Comparison of ENCODE assay signal across 26 cellular contexts in the genomic region with DNA sequence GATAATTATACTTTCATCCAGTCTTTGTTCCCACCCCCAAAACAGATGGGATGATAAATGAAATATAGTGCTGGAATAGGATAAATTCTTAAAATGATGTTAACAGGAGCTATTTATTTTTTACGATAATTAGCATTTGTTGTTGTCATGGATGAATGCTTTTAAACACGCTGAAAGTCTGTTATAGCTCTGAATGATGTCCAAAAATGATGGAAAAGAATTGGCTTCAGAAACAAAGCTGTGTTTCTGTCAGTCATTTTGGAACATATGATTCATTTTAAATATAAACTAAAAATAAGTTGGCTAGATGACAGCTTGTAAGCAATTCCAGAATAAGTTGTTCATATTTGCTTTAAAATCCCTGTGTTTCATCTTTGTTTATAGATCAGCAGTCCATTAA.
"Had no signal": no experiment of that assay in that cellular context is flagged by ENCODE, and none has a peak within 500 bp of the region (broad histone marks: within the 10 kb centered on the region; RNA-seq: fewer than 3 reads in every experiment).

No MANE protein-coding gene starts in this region.

- H3K36me3 ChIP-seq: left lung, lower lobe of right lung, pancreas, prostate gland, suprapubic skin, thoracic aorta, tibial artery, upper lobe of right lung had no signal

- H3K27me3 ChIP-seq: left lung, pancreas, suprapubic skin, tibial artery, upper lobe of right lung had no signal

- DNase-seq: immature natural killer cell; kidney; left colon; left lung; lower lobe of right lung; mammary epithelial cell; mesenchymal stem cell; naive thymus-derived CD8-positive, alpha-beta T cell; nucleus accumbens; pancreas; posterior cingulate gyrus; retina; right cardiac atrium; stimulated activated CD4-positive, alpha-beta T cell treated with anti-CD3 and anti-CD28 coated beads, Interleukin-12 subunit alpha, Interleukin-12 subunit beta, amount 100 ng/mL, for 4 hours; stimulated activated CD4-positive, alpha-beta T cell treated with anti-CD3 and anti-CD28 coated beads, Interleukin-15, amount 100 ng/mL, for 24 hours; stimulated activated CD4-positive, alpha-beta T cell treated with anti-CD3 and anti-CD28 coated beads, Interleukin-2, amount 100 ng/mL, for 24 hours; stimulated activated CD4-positive, alpha-beta T cell treated with anti-CD3 and anti-CD28 coated beads, Interleukin-4, amount 100 ng/mL, for 1 hour; stimulated activated naive CD4-positive, alpha-beta T cell; tibial artery; trophoblast cell; upper lobe of right lung had no signal

- H3K4me3 ChIP-seq: left lung, lower lobe of right lung, pancreas, prostate gland, skin epidermis, suprapubic skin, thoracic aorta, tibial artery, upper lobe of right lung had no signal

- ATAC-seq: left colon; left lung; lower lobe of right lung; naive thymus-derived CD8-positive, alpha-beta T cell; pancreas; right cardiac atrium; sciatic nerve; upper lobe of right lung had no signal
